8 cellular contexts compared by ENCODE assay signal in the genomic region with DNA sequence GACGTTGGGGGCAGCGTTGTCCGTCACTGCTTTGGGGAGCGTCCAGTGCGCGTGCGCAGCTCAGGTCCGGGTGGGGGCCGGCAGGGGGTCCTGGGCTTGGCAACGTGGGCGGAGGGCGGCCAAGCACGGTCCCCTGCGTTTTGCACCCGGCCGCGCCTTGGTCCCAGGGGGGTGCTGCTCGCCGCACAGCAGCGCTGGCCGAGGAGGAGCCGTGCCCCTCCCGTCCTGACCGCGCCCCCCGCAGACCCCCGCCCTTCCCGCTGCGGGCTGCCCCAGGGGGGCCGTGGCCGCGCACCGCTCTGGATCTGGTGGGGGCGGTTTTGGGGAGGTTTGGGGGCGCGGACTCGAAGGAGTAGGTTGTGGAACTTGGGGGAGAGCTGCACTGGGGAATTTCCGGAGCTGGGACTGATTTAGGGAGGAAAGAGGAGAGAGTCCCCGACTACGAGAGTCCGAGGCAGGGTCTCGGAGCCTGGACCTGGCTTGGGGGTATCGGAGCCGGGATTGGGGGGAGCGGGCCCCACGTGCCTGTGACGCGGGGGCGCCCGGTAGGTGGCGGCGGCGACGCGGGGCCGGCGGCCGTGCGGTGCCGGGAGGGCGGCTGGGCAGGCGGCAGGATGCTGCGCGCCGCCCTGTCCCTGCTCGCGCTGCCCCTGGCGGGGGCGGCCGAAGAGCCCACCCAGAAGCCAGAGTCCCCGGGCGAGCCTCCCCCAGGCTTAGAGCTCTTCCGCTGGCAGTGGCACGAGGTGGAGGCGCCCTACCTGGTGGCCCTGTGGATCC. TPM values are rescaled to one million over a fixed set of nuclear protein-coding genes. Genes with fewer than 3 reads are reported as not detected.
DNase-seq lines count a peak whose midpoint lies in the region; ATAC-seq and TF ChIP-seq lines count a peak whose summit lies in the region.

A gene with protein sequence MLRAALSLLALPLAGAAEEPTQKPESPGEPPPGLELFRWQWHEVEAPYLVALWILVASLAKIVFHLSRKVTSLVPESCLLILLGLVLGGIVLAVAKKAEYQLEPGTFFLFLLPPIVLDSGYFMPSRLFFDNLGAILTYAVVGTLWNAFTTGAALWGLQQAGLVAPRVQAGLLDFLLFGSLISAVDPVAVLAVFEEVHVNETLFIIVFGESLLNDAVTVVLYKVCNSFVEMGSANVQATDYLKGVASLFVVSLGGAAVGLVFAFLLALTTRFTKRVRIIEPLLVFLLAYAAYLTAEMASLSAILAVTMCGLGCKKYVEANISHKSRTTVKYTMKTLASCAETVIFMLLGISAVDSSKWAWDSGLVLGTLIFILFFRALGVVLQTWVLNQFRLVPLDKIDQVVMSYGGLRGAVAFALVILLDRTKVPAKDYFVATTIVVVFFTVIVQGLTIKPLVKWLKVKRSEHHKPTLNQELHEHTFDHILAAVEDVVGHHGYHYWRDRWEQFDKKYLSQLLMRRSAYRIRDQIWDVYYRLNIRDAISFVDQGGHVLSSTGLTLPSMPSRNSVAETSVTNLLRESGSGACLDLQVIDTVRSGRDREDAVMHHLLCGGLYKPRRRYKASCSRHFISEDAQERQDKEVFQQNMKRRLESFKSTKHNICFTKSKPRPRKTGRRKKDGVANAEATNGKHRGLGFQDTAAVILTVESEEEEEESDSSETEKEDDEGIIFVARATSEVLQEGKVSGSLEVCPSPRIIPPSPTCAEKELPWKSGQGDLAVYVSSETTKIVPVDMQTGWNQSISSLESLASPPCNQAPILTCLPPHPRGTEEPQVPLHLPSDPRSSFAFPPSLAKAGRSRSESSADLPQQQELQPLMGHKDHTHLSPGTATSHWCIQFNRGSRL (plus strand): TSS at position 579 of the 777 bp plus-strand sequence. CDS start 36 bp downstream, at position 615.

- peak; percentile 43 for TF ChIP-seq CTCF in GM10266 (IDR thresholded peaks at IDR 0.05; ENCODE audit: control insufficient read depth, insufficient read depth, low read depth, missing control alignments)
- TF ChIP-seq CTCF in epithelial cell of esophagus (IDR thresholded peaks at IDR 0.05; ENCODE audit: insufficient read depth, low read depth, low read length, missing control alignments): no peak

- H3K4me1 Mint-ChIP-seq in T-helper 1 cell treated with Interleukin-12 subunit alpha and Interleukin-12 subunit beta and Interleukin-4 antibody, amounts not matched to agents 30 μg/mL and 1 μg/mL, for 36 hours (ENCODE audit: low read depth): peaks cover 38% of the 10 kb centered on the region
- H3K4me1 Mint-ChIP-seq in natural killer cell treated with Interleukin-12 subunit alpha and Interleukin-12 subunit beta and Interleukin-15 and Interleukin-18, amount 100 ng/mL, for 72 hours (ENCODE audit: low read depth in 2 of 2): peaks cover 36 to 37% of the 10 kb centered on the region in 2 donors

- no peaks in the 10 kb centered on the region for H3K9me3 Mint-ChIP-seq in T-helper 1 cell treated with Interleukin-12 subunit alpha and Interleukin-12 subunit beta and Interleukin-4 antibody, amounts not matched to agents 30 μg/mL and 1 μg/mL, for 36 hours
- no peaks in the 10 kb centered on the region for H3K9me3 Mint-ChIP-seq in natural killer cell treated with Interleukin-12 subunit alpha and Interleukin-12 subunit beta and Interleukin-15 and Interleukin-18, amount 100 ng/mL, for 72 hours

- H3K36me3 Mint-ChIP-seq in T-helper 1 cell treated with Interleukin-12 subunit alpha and Interleukin-12 subunit beta and Interleukin-4 antibody, amounts not matched to agents 30 μg/mL and 1 μg/mL, for 36 hours (ENCODE audit: low read depth): peaks cover 4% of the 10 kb centered on the region
- no peaks in the 10 kb centered on the region for H3K36me3 Mint-ChIP-seq in natural killer cell treated with Interleukin-12 subunit alpha and Interleukin-12 subunit beta and Interleukin-15 and Interleukin-18, amount 100 ng/mL, for 72 hours

- H3K4me3 Mint-ChIP-seq in T-helper 1 cell treated with Interleukin-12 subunit alpha and Interleukin-12 subunit beta and Interleukin-4 antibody, amounts not matched to agents 30 μg/mL and 1 μg/mL, for 36 hours: peak within 1 kb of the TSS; percentile 87
- H3K4me3 Mint-ChIP-seq in natural killer cell treated with Interleukin-12 subunit alpha and Interleukin-12 subunit beta and Interleukin-15 and Interleukin-18, amount 100 ng/mL, for 72 hours: peak within 1 kb of the TSS; percentile 99

- no peak for ATAC-seq in natural killer cell treated with Interleukin-12 subunit alpha and Interleukin-12 subunit beta and Interleukin-15 and Interleukin-18, amount 100 ng/mL, for 72 hours
- no peak for ATAC-seq in GM19328 (IDR thresholded peaks at IDR 0.05; ENCODE audit: unreplicated experiment)

- peaks cover 25% of the 10 kb centered on the region for H3K27me3 Mint-ChIP-seq in T-helper 1 cell treated with Interleukin-12 subunit alpha and Interleukin-12 subunit beta and Interleukin-4 antibody, amounts not matched to agents 30 μg/mL and 1 μg/mL, for 36 hours (ENCODE audit: low read depth)
- H3K27me3 Mint-ChIP-seq in natural killer cell treated with Interleukin-12 subunit alpha and Interleukin-12 subunit beta and Interleukin-15 and Interleukin-18, amount 100 ng/mL, for 72 hours: peaks cover 14% of the 10 kb centered on the region in 2 donors

- peak within 1 kb of the TSS; percentile 86 for H3K27ac Mint-ChIP-seq in T-helper 1 cell treated with Interleukin-12 subunit alpha and Interleukin-12 subunit beta and Interleukin-4 antibody, amounts not matched to agents 30 μg/mL and 1 μg/mL, for 36 hours
- H3K27ac Mint-ChIP-seq in natural killer cell treated with Interleukin-12 subunit alpha and Interleukin-12 subunit beta and Interleukin-15 and Interleukin-18, amount 100 ng/mL, for 72 hours: peak within 1 kb of the TSS; percentile 95 to 96

- peak within 1 kb of the TSS; percentile 46 for H3K4me3 ChIP-seq in epithelial cell of esophagus (ENCODE audit: low read length)

- DNase-seq in 8988T (peak; percentile 68), GM10266 (ENCODE audit: extremely low spot score) (peak; percentile 77), epithelial cell of esophagus (ENCODE audit: low read depth) (peak; percentile 20), COLO829 (ENCODE audit: low spot score) (no peak), Kasumi-1 (lab: John Stamatoyannopoulos, UW) (no peak)
- DNase-seq in natural killer cell treated with Interleukin-12 subunit alpha and Interleukin-12 subunit beta and Interleukin-15 and Interleukin-18, amount 100 ng/mL, for 72 hours (ENCODE audit: low spot score): no peak

RNA-seq across cellular contexts. Expression of the gene that starts here (rescaled TPM):
- total RNA-seq in natural killer cell treated with Interleukin-12 subunit alpha and Interleukin-12 subunit beta and Interleukin-15 and Interleukin-18, amount 100 ng/mL, for 72 hours: 1 to 10 TPM; 1.4 to 5.9 TPM

Comparison
In these comparisons a context has a peak if more than half of its experiments do, and no peak if none do; other contexts are left out.
1. DNase-seq: peak in 8988T (single experiment), GM10266 (single experiment) and epithelial cell of esophagus (single experiment); none in natural killer cell treated with Interleukin-12 subunit alpha and Interleukin-12 subunit beta and Interleukin-15 and Interleukin-18, amount 100 ng/mL, for 72 hours (single experiment), COLO829 (single experiment) and Kasumi-1 (0 of 2).